Comparison of ENCODE assay signal across 8 cellular contexts in the genomic region with DNA sequence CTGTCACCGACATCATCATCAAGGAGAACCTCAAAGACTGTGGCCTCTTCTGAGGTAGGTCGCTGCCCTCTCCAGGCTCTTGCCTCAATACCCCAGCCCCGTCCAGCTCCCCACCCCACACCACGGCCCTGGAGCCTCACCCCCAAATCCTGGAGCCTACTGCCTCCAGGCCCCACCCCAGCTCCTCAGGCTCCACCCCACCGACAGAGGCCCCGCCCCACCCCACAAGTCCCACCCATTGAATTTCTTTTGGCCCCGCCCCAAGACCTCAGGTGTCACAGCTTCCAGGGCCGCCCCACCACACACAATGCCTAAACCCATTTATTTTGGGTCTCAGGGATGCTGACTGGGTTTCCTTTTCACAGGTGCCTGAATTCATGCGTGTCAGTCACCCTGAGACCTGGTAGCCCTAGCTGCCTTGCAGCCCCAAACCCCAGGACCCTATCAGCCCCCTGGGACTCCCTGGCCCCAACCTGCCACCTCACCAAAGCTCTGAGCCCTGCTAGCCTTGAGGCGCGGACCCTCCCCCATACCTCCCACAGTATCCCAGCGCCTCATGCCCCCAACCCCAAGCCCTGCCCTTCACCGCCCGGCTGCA. TPM values are rescaled to one million over a fixed set of nuclear protein-coding genes. Genes with fewer than 3 reads are reported as not detected.
DNase-seq lines count a peak whose midpoint lies in the region; ATAC-seq lines count a peak whose summit lies in the region.

No MANE protein-coding gene starts in this region.

- ATAC-seq in left cardiac atrium = peak; percentile 38 to 44
- ATAC-seq in stimulated activated naive CD8-positive, alpha-beta T cell treated with anti-CD3 and anti-CD28 coated beads, Interleukin-15, Interleukin-2, amounts not matched to agents 100 U/mL and 50 U/mL, for 24 hours = peak; percentile 30

- DNase-seq in NCI-H146 (lab: John Stamatoyannopoulos, UW) = peak; percentile 22
- no peak for DNase-seq in NCI-H146 treated with DMSO at 0.1 percent for 48 hours (lab: John Stamatoyannopoulos, UW; ENCODE audit: unreplicated experiment)
- peak; percentile 26 to 28 for DNase-seq in activated CD4-positive, alpha-beta T cell treated with anti-CD3 and anti-CD28 coated beads, Interleukin-2, amount 50 U/mL, for 4 hours
- peak; percentile 45 for DNase-seq in left cardiac atrium
- DNase-seq in stimulated activated naive CD8-positive, alpha-beta T cell treated with anti-CD3 and anti-CD28 coated beads, Interleukin-15, Interleukin-2, amounts not matched to agents 100 U/mL and 50 U/mL, for 24 hours = peak; percentile 45
- DNase-seq in glomerular visceral epithelial cell (ENCODE audit: extremely low spot score) = no peak
- no peak for DNase-seq in foreskin melanocyte
- no peak for DNase-seq in hypothalamus (lab: John Stamatoyannopoulos, UW)

- intact Hi-C loops in left cardiac atrium (cut with DNase I) = loop anchor here (1.0 to 5.0 kb wide), 3 partner anchors 31 to 77 kb away; no protein-coding TSS in a partner anchor

RNA-seq across cellular contexts. Expression of gene GNAT1, which starts 3.6 kb away (rescaled TPM):
- total RNA-seq in left cardiac atrium = not detected

RNA-seq across cellular contexts. Expression of gene SLC38A3, which starts 10.1 kb away (rescaled TPM):
- 1 to 10 TPM; 5.2 to 7.7 TPM for total RNA-seq in left cardiac atrium

RNA-seq across cellular contexts. Expression of gene SEMA3F, which starts 39.9 kb away (rescaled TPM):
- 10 to 100 TPM; 12.5 to 24.0 TPM for total RNA-seq in left cardiac atrium

RNA-seq across cellular contexts. Expression of gene GNAI2, which starts 41.0 kb away (rescaled TPM):
- total RNA-seq in left cardiac atrium = 100 to 1,000 TPM; 179 to 181 TPM

Comparison
In these comparisons a context has a peak if more than half of its experiments do, and no peak if none do; other contexts are left out.
1. DNase-seq: peak in NCI-H146 (single experiment), activated CD4-positive, alpha-beta T cell treated with anti-CD3 and anti-CD28 coated beads, Interleukin-2, amount 50 U/mL, for 4 hours (2 of 2), left cardiac atrium (single experiment) and stimulated activated naive CD8-positive, alpha-beta T cell treated with anti-CD3 and anti-CD28 coated beads, Interleukin-15, Interleukin-2, amounts not matched to agents 100 U/mL and 50 U/mL, for 24 hours (single experiment); none in NCI-H146 treated with DMSO at 0.1 percent for 48 hours (single experiment), glomerular visceral epithelial cell (single experiment), foreskin melanocyte (single experiment) and hypothalamus (0 of 51).